ENCODE assay signal across 13 cellular contexts in the genomic region with DNA sequence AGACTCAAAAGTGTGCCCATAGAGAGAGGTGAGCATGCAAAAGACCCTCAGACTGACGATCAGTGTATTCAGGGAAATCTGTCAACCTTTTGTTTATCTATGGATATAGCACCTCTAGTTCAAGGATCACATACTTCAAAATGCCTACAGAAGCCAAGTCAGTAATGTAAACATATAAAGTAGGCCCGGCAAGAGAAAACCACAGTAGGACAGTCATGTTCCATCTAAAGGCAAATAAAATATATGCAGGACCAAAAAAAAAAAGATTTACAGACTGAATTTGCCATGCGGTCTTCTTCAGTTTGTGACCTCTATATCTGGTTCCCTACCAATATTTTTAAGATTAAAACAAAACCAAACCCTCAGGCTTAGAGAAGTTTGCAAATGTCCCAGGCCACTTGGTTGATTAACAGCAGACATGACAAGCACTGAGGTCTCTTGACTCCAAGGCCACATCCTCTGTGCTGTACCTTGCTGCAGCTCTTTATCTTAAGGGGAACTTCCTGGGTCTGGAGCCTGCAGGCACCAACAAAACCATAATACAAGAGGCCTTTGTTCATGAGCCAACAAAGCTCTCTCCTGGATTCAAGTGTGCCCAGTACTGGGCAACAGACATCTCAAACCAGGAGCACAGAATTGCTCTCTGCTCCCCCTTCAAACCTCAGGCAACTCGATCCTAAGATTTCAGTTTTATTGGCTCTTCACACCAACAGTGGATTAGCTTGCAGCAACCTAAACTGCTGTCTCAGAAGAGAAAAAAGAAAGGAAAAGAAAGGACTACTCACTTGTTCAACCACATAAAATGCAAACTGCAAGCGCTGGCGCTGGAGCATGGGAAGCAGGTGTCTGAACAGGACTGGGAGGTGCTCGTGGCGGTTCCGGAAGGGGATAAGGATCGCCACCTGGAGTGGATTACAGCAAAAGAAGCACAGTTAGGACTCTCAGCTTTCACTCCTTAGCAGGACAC.
DNase-seq lines count a peak whose midpoint lies in the region; ATAC-seq and TF ChIP-seq lines count a peak whose summit lies in the region.
"Had no signal": no experiment of that assay in that cellular context is flagged by ENCODE, and none has a peak within 500 bp of the region (broad histone marks: within the 10 kb centered on the region; RNA-seq: fewer than 3 reads in every experiment).

No MANE protein-coding gene starts in this region.

- TF ChIP-seq EP300 in stomach (IDR thresholded peaks at IDR 0.05): no peak

- H3K79me2 ChIP-seq in PC-3 (ENCODE audit: low read length): no peaks in the 10 kb centered on the region

- no peak overlapping the region for H3K4me3 Mint-ChIP-seq in activated CD4-positive, alpha-beta T cell treated with anti-CD3 and anti-CD28 coated beads, Interleukin-2, amount 10 ng/mL, durations not matched to agents 7 days and 5 days
- H3K4me3 Mint-ChIP-seq: HFFc6 had no signal

- intact Hi-C loops in PC-3 (cut with micrococcal nuclease): no loop called here
- intact Hi-C loops in stomach (cut with DNase I; ENCODE audit: low total_unique reads): no loop called here

- ATAC-seq in PC-3 (peak; percentile 72), left lobe of liver (no peak), HG02840 (IDR thresholded peaks at IDR 0.05; ENCODE audit: low FRiP score, unreplicated experiment) (no peak)
- ATAC-seq: A549 had no signal

- no peak for TF ChIP-seq CTCF in PC-3 (conservative IDR thresholded peaks at IDR 0.05; ENCODE audit: low read depth, low read length)
- TF ChIP-seq CTCF in stomach (IDR thresholded peaks at IDR 0.05): no peak

- no TSS peak for BruUV-seq in PC-3 (replicated peaks; lab: Mats Ljungman, UMichigan)

- WGBS in stomach, 5 donors: 23 to 54% (median 42%) methylated on average over 10 of the region's 10 CpGs

- H3K4me3 ChIP-seq in PC-3 (ENCODE audit: low read length): no peak overlapping the region
- no peak overlapping the region for H3K4me3 ChIP-seq in stomach
- H3K4me3 ChIP-seq: A549 had no signal

- H3K9ac ChIP-seq in PC-3 (ENCODE audit: low read length): no peak overlapping the region

- peak overlapping the region; percentile 83 for H3K27ac Mint-ChIP-seq in activated CD4-positive, alpha-beta T cell treated with anti-CD3 and anti-CD28 coated beads, Interleukin-2, amount 10 ng/mL, durations not matched to agents 7 days and 5 days
- H3K27ac Mint-ChIP-seq: HFFc6 had no signal

- H3K4me2 ChIP-seq in PC-3 (ENCODE audit: low read length): no peak overlapping the region
- H3K4me2 ChIP-seq: A549 had no signal

- H3K27ac ChIP-seq in PC-3 (ENCODE audit: low read length) (no peak overlapping the region), layer of hippocampus (ENCODE audit: low read depth, low read length) (peak overlapping the region; percentile 4), stomach (peak overlapping the region; percentile 32 to 62 (median 59))
- H3K27ac ChIP-seq: RWPE1 had no signal

- no peaks in the 10 kb centered on the region for H3F3A ChIP-seq in PC-3 (ENCODE audit: low read length, unreplicated experiment)

- peaks cover 23% of the 10 kb centered on the region for H3K4me1 Mint-ChIP-seq in activated CD4-positive, alpha-beta T cell treated with anti-CD3 and anti-CD28 coated beads, Interleukin-2, amount 10 ng/mL, durations not matched to agents 7 days and 5 days

- no peak overlapping the region for H2AFZ ChIP-seq in PC-3 (ENCODE audit: low read length)

- peak; percentile 47 for DNase-seq in activated CD4-positive, alpha-beta T cell treated with anti-CD3 and anti-CD28 coated beads, Interleukin-2, amount 10 ng/mL, durations not matched to agents 7 days and 5 days
- DNase-seq in activated CD4-positive, alpha-beta T cell treated with anti-CD3 and anti-CD28 coated beads, Interleukin-2, amount 50 U/mL, for 48 hours: no peak
- DNase-seq in PC-3 (no peak), stomach (peak; percentile 53), left lobe of liver (ENCODE audit: low spot score) (no peak), SK-N-DZ (ENCODE audit: low spot score) (no peak)
- DNase-seq: activated CD4-positive, alpha-beta T cell treated with anti-CD3 and anti-CD28 coated beads, Interleukin-2, amount 50 U/mL, for 1 hour; GDM1; HFFc6 had no signal

- H3K9me3 Mint-ChIP-seq in activated CD4-positive, alpha-beta T cell treated with anti-CD3 and anti-CD28 coated beads, Interleukin-2, amount 10 ng/mL, durations not matched to agents 7 days and 5 days: no peaks in the 10 kb centered on the region
- H3K9me3 Mint-ChIP-seq: HFFc6 had no signal

- POLR2A ChIA-PET in activated CD4-positive, alpha-beta T cell treated with anti-CD3 and anti-CD28 coated beads, Interleukin-2, amount 10 ng/mL, durations not matched to agents 7 days and 5 days (lab: Charles Lee): interaction anchor here (0.6 kb wide), 1 partner anchor 11 kb away, joined by 11 read pairs; no protein-coding TSS in a partner anchor
- POLR2A ChIA-PET in PC-3 (lab: Charles Lee; ENCODE audit: unreplicated experiment): interaction anchor here (0.6 kb wide), 1 partner anchor 37 kb away, joined by 3 read pairs; no protein-coding TSS in a partner anchor

- H3K36me3 ChIP-seq in PC-3 (ENCODE audit: low read depth, low read length): peaks cover 79% of the 10 kb centered on the region
- H3K36me3 ChIP-seq in stomach: peaks cover 58 to 98% (median 95%) of the 10 kb centered on the region in 4 donors

- peaks cover 42% of the 10 kb centered on the region for H3K36me3 Mint-ChIP-seq in activated CD4-positive, alpha-beta T cell treated with anti-CD3 and anti-CD28 coated beads, Interleukin-2, amount 10 ng/mL, durations not matched to agents 7 days and 5 days (ENCODE audit: low read depth)

- H3K9me2 ChIP-seq in PC-3 (replicated peaks; ENCODE audit: low read length): no peaks in the 10 kb centered on the region

- no peaks in the 10 kb centered on the region for H4K20me1 ChIP-seq in PC-3 (ENCODE audit: low read length)

- H3K4me1 ChIP-seq in PC-3 (ENCODE audit: insufficient read depth, low read length) (peaks cover 6% of the 10 kb centered on the region), stomach (peaks cover 7 to 36% (median 22%) of the 10 kb centered on the region in 4 donors)

- TF ChIP-seq POLR2A in stomach (IDR thresholded peaks at IDR 0.05): no peak

- CTCF ChIA-PET in activated CD4-positive, alpha-beta T cell treated with anti-CD3 and anti-CD28 coated beads, Interleukin-2, amount 10 ng/mL, durations not matched to agents 7 days and 5 days (lab: Charles Lee): interaction anchor here (0.5 to 1.4 kb wide), 6 partner anchors 9 to 692 kb away, joined by 3 to 4 read pairs (median 3); no protein-coding TSS in a partner anchor
- CTCF ChIA-PET in PC-3 (lab: Charles Lee): no interaction called here

- H3K27me3 Mint-ChIP-seq in activated CD4-positive, alpha-beta T cell treated with anti-CD3 and anti-CD28 coated beads, Interleukin-2, amount 10 ng/mL, durations not matched to agents 7 days and 5 days: no peaks in the 10 kb centered on the region

- H3K9me3 ChIP-seq in PC-3 (ENCODE audit: low read length) (no peaks in the 10 kb centered on the region), stomach (no peaks in the 10 kb centered on the region)
- H3K9me3 ChIP-seq: A549 had no signal

- H3K27me3 ChIP-seq in PC-3 (ENCODE audit: low read length): no peaks in the 10 kb centered on the region
- no peaks in the 10 kb centered on the region for H3K27me3 ChIP-seq in layer of hippocampus (ENCODE audit: control insufficient read depth, insufficient read depth, low read length)
- H3K27me3 ChIP-seq in stomach: no peaks in the 10 kb centered on the region

Comparison
In these comparisons a context has a peak if more than half of its experiments do, and no peak if none do; other contexts are left out.
1. DNase-seq: peak in activated CD4-positive, alpha-beta T cell treated with anti-CD3 and anti-CD28 coated beads, Interleukin-2, amount 10 ng/mL, durations not matched to agents 7 days and 5 days (single experiment) and stomach (single experiment); none in activated CD4-positive, alpha-beta T cell treated with anti-CD3 and anti-CD28 coated beads, Interleukin-2, amount 50 U/mL, for 48 hours (0 of 2), PC-3 (single experiment), left lobe of liver (single experiment) and SK-N-DZ (single experiment).